In genomic region chr13:49110122-49110831, GRCh38 we compare ENCODE assay signal across 8 cellular contexts.
DNase-seq lines count a peak whose midpoint lies in the region; ATAC-seq and TF ChIP-seq lines count a peak whose summit lies in the region.

No MANE protein-coding gene starts in this region.

- H3K9ac ChIP-seq in BLaER1 treated with 17β-estradiol and CSF1 and Interleukin-3, amounts not matched to agents 10 nM and 100 nM, result peak overlapping the region; percentile 66 to 79 (median 74)

- intact Hi-C loops in left ventricle myocardium inferior (cut with micrococcal nuclease) (no loop called here), posterior vena cava (cut with DNase I) (no loop called here)

- 1% methylated on average over 16 of the region's 16 CpGs for WGBS in upper lobe of left lung, 2 donors

- TF ChIP-seq POLR2A in upper lobe of left lung (IDR thresholded peaks at IDR 0.05), result peak in 1 of 4 donors; percentile 21

- DNase-seq in NCI-H1105 (lab: John Stamatoyannopoulos, UW) (peak; percentile 82), SW480 (ENCODE audit: low spot score) (peak; percentile 84), amniotic epithelial cell (ENCODE audit: low read depth) (peak; percentile 91), left ventricle myocardium inferior (peak; percentile 81), posterior vena cava (ENCODE audit: low spot score) (peak; percentile 92), upper lobe of left lung (peak in 1 of 2 donors; percentile 92)

- H3K9me3 ChIP-seq in BLaER1 treated with 17β-estradiol and CSF1 and Interleukin-3, amounts not matched to agents 10 nM and 100 nM (replicated peaks in 1 of 11), result no peaks in the 10 kb centered on the region
- H3K9me3 ChIP-seq in left ventricle myocardium inferior (replicated peaks), result no peaks in the 10 kb centered on the region
- H3K9me3 ChIP-seq in upper lobe of left lung, result no peaks in the 10 kb centered on the region

- no peak for TF ChIP-seq EP300 in upper lobe of left lung (IDR thresholded peaks at IDR 0.05)

- H4K20me1 ChIP-seq in BLaER1 treated with 17β-estradiol and CSF1 and Interleukin-3, amounts not matched to agents 10 nM and 100 nM, result no peaks in the 10 kb centered on the region

- ATAC-seq in GM21423 (IDR thresholded peaks at IDR 0.05; ENCODE audit: unreplicated experiment) (peak; percentile 67), upper lobe of left lung (ENCODE audit: low FRiP score in 2 of 2) (peak in 1 of 2 donors; percentile 90)

- H3K4me1 ChIP-seq in BLaER1 treated with 17β-estradiol and CSF1 and Interleukin-3, amounts not matched to agents 10 nM and 100 nM, result peaks cover 16 to 60% (median 32%) of the 10 kb centered on the region in 10 experiments
- H3K4me1 ChIP-seq in left ventricle myocardium inferior (peaks cover 43% of the 10 kb centered on the region), upper lobe of left lung (peaks cover 29 to 36% (median 31%) of the 10 kb centered on the region in 4 donors)

- H3K27ac ChIP-seq in BLaER1 treated with 17β-estradiol and CSF1 and Interleukin-3, amounts not matched to agents 10 nM and 100 nM, result peak overlapping the region; percentile 46 to 81 (median 71); a peak in 21 of 22 replicates
- peak overlapping the region; percentile 72 for H3K27ac ChIP-seq in left ventricle myocardium inferior (replicated peaks)
- H3K27ac ChIP-seq in upper lobe of left lung, result peak overlapping the region; percentile 46 to 76 (median 64)

- no peak for TF ChIP-seq CTCF in left ventricle myocardium inferior (IDR thresholded peaks at IDR 0.05; ENCODE audit: borderline replicate concordance)
- TF ChIP-seq CTCF in upper lobe of left lung (IDR thresholded peaks at IDR 0.05), result no peak

- H3K4me3 ChIP-seq in BLaER1 treated with 17β-estradiol and CSF1 and Interleukin-3, amounts not matched to agents 10 nM and 100 nM, result peak overlapping the region; percentile 54 to 71 (median 63)
- H3K4me3 ChIP-seq in left ventricle myocardium inferior (peak overlapping the region; percentile 70), upper lobe of left lung (peak overlapping the region; percentile 25 to 64 (median 50))

- no peaks in the 10 kb centered on the region for H3K27me3 ChIP-seq in BLaER1 treated with 17β-estradiol and CSF1 and Interleukin-3, amounts not matched to agents 10 nM and 100 nM
- H3K27me3 ChIP-seq in left ventricle myocardium inferior (ENCODE audit: low read depth) (no peaks in the 10 kb centered on the region), upper lobe of left lung (no peaks in the 10 kb centered on the region)

- H3K36me3 ChIP-seq in BLaER1 treated with 17β-estradiol and CSF1 and Interleukin-3, amounts not matched to agents 10 nM and 100 nM, result peaks cover 5 to 17% (median 9%) of the 10 kb centered on the region in 11 experiments
- H3K36me3 ChIP-seq in left ventricle myocardium inferior (peaks cover 2% of the 10 kb centered on the region), upper lobe of left lung (peaks cover 0 to 1% (median 0%) of the 10 kb centered on the region in 4 donors)

- peak overlapping the region; percentile 68 to 87 (median 75); a peak in 21 of 22 replicates for H3K4me2 ChIP-seq in BLaER1 treated with 17β-estradiol and CSF1 and Interleukin-3, amounts not matched to agents 10 nM and 100 nM
